Comparison of ENCODE assay signal across 2 cellular contexts in genomic region chr1:1041092-1041503, GRCh38.
TF ChIP-seq lines count a peak whose summit lies in the region.

No MANE protein-coding gene starts in this region.

TF ChIP-seq in HCT116, 20 proteins besides CTCF, POLR2A, EP300 and RAD21:
- TF ChIP-seq TCF7L2 (IDR thresholded peaks at IDR 0.05; ENCODE audit: borderline replicate concordance, extremely low read depth, insufficient read depth, insufficient read length) (no peak), FOSL1 (IDR thresholded peaks at IDR 0.05; ENCODE audit: low read depth) (no peak), JUND (IDR thresholded peaks at IDR 0.05) (no peak), MAX (IDR thresholded peaks at IDR 0.05) (no peak), SIN3A (IDR thresholded peaks at IDR 0.05; ENCODE audit: low read depth) (no peak), CBX3 (IDR thresholded peaks at IDR 0.05; ENCODE audit: low read depth) (no peak), EGR1 (IDR thresholded peaks at IDR 0.05; ENCODE audit: low read depth) (no peak), ZFX (IDR thresholded peaks at IDR 0.05) (no peak), EZH2phosphoT487 (IDR thresholded peaks at IDR 0.05; ENCODE audit: borderline replicate concordance) (no peak), ATF3 (IDR thresholded peaks at IDR 0.05) (no peak), SP1 (IDR thresholded peaks at IDR 0.05; ENCODE audit: low read depth) (no peak), POLR2AphosphoS5 (IDR thresholded peaks at IDR 0.05; ENCODE audit: low read depth, low read length) (no peak), CEBPB (IDR thresholded peaks at IDR 0.05; ENCODE audit: low read depth) (no peak), YY1 (IDR thresholded peaks at IDR 0.05; ENCODE audit: extremely low read depth, insufficient replicate concordance, low read depth, low read length) (no peak), ZNF274 (IDR thresholded peaks at IDR 0.05; ENCODE audit: low read depth, low read length) (no peak), ELF1 (IDR thresholded peaks at IDR 0.05; ENCODE audit: borderline replicate concordance, low read depth) (no peak)

TF ChIP-seq in K562, 482 proteins besides CTCF, POLR2A, EP300 and RAD21:
- TF ChIP-seq GATAD2B (IDR thresholded peaks at IDR 0.05; ENCODE audit: borderline replicate concordance) (peak; percentile 37; the same call in 1 of the 2 replicates), HNRNPL (IDR thresholded peaks at IDR 0.05; ENCODE audit: low read depth, low read length) (peak; percentile 79; the same call in 1 of the 2 replicates), ZNF165 (CRISPR knock-in tag; IDR thresholded peaks at IDR 0.05; ENCODE audit: borderline replicate concordance) (no peak), CCNT2 (IDR thresholded peaks at IDR 0.05; ENCODE audit: borderline replicate concordance, extremely low read depth, insufficient read length, low read depth, low read length) (peak; percentile 8), MBD1 (CRISPR knock-in tag; IDR thresholded peaks at IDR 0.05) (peak; percentile 49; the same call in 1 of the 2 replicates), ZBTB9 (CRISPR knock-in tag; IDR thresholded peaks at IDR 0.05) (no peak), ATF7 (IDR thresholded peaks at IDR 0.05) (no peak), VEZF1 (CRISPR knock-in tag; IDR thresholded peaks at IDR 0.05) (peak; percentile 88), E2F6 (IDR thresholded peaks at IDR 0.05; ENCODE audit: borderline replicate concordance in 1 of 2, extremely low read depth in 1 of 2, insufficient read depth in 1 of 2, insufficient read length in 1 of 2, low read depth in 1 of 2, low read length in 1 of 2, poor library complexity in 1 of 2, severe bottlenecking in 1 of 2) (no peak), ZFPM2 (CRISPR knock-in tag; IDR thresholded peaks at IDR 0.05) (0 out of 2 replicates have a peak, but pooled peaks have one; percentile 46), NONO (IDR thresholded peaks at IDR 0.05; ENCODE audit: low read depth in 2 of 2, low read length in 1 of 2) (0 out of 4 replicates have a peak, but pooled peaks of 1 of the 2 experiments have one; percentile 21), ZBTB7A (IDR thresholded peaks at IDR 0.05; ENCODE audit: borderline replicate concordance, control insufficient read depth, low read depth, low read length) (peak; percentile 13; the same call in 1 of the 2 replicates), ZBTB33 (CRISPR knock-in tag; IDR thresholded peaks at IDR 0.05) (peak; percentile 94), TAF9B (IDR thresholded peaks at IDR 0.05; ENCODE audit: partially characterized antibody) (no peak)
